Comparison of ENCODE assay signal across 16 cellular contexts in the genomic region with DNA sequence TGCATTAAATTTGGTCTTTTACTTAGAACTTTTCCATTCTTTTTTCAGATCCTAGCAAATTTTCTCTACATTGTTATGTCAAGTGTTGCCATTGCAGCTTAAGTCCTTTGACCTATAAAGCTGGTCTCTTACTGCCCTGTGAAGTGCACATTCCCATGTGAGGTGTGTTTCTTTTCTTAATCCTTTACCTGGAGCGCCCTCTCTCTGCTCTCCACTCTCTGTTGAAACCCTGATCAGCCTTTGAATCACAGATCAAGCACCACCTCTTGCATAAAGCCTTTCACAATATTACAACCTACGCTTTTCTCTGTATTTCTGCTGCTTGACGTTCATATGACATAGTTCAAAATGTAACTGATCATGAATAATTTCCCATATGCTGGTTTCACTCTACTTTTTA.
DNase-seq lines count a peak whose midpoint lies in the region; ATAC-seq, FAIRE-seq and TF ChIP-seq lines count a peak whose summit lies in the region.
"Had no signal": no experiment of that assay in that cellular context is flagged by ENCODE, and none has a peak within 500 bp of the region (broad histone marks: within the 10 kb centered on the region; RNA-seq: fewer than 3 reads in every experiment).

No MANE protein-coding gene starts in this region.

- H3K27ac ChIP-seq in lung (ENCODE audit: low read depth in 1 of 2, low read length in 1 of 2): no peak overlapping the region
- H3K27ac ChIP-seq: foreskin keratinocyte, neutrophil, thyroid gland had no signal

- H3K9me3 ChIP-seq in lung (ENCODE audit: control insufficient read depth in 2 of 2, insufficient read depth in 1 of 2, low read length in 1 of 2): no peaks in the 10 kb centered on the region
- H3K9me3 ChIP-seq: neutrophil, thyroid gland had no signal

- H3K4me1 ChIP-seq in lung (ENCODE audit: control insufficient read depth in 2 of 2, insufficient read depth in 2 of 2, low read length in 2 of 2): no peaks in the 10 kb centered on the region
- H3K4me1 ChIP-seq: foreskin keratinocyte, thyroid gland had no signal

- H3K27me3 ChIP-seq in bronchial epithelial cell (ENCODE audit: control insufficient read depth, insufficient read depth, low read length) (no peaks in the 10 kb centered on the region), lung (ENCODE audit: control insufficient read depth, insufficient read depth) (no peaks in the 10 kb centered on the region)
- H3K27me3 ChIP-seq: foreskin keratinocyte, neutrophil, thyroid gland had no signal

- H3K4me3 ChIP-seq in bronchial epithelial cell (ENCODE audit: low read depth, low read length) (no peak overlapping the region), lung (no peak overlapping the region)
- H3K4me3 ChIP-seq: thyroid gland had no signal

- no peak for FAIRE-seq in bronchial epithelial cell (lab: Jason Lieb, UNC)
- FAIRE-seq in GM12891 (lab: Jason Lieb, UNC): no peak
- FAIRE-seq: H54 had no signal

- no peak for TF ChIP-seq POLR2A in GM12891 (IDR thresholded peaks at IDR 0.05; ENCODE audit: low read depth, low read length)

- H3K36me3 ChIP-seq in bronchial epithelial cell (ENCODE audit: control insufficient read depth, insufficient read depth, low read length): no peaks in the 10 kb centered on the region
- H3K36me3 ChIP-seq in lung (ENCODE audit: control insufficient read depth in 2 of 2, insufficient read depth in 2 of 2, low read length in 2 of 2): no peaks in the 10 kb centered on the region
- H3K36me3 ChIP-seq: neutrophil, thyroid gland had no signal

- TF ChIP-seq CTCF in LNCAP (IDR thresholded peaks at IDR 0.05): peak; percentile 43
- TF ChIP-seq CTCF in bronchial epithelial cell (IDR thresholded peaks at IDR 0.05; ENCODE audit: insufficient read depth, low read length, severe bottlenecking): peak; percentile 25
- peak; percentile 10 for TF ChIP-seq CTCF in lung (IDR thresholded peaks at IDR 0.05; ENCODE audit: control extremely low read depth, extremely low read depth)

- WGBS in lung, 2 donors: 59 to 73% methylated on average over 3 of the region's 3 CpGs

- peak; percentile 4 for DNase-seq in DMS53 treated with DMSO at 0.1 percent for 48 hours (lab: John Stamatoyannopoulos, UW; ENCODE audit: unreplicated experiment)
- peak; percentile 39 for DNase-seq in bronchial epithelial cell (ENCODE audit: low read depth)
- peak; percentile 39 for DNase-seq in lung (ENCODE audit: low spot score)
- no peak for DNase-seq in GM12891 (ENCODE audit: insufficient read length, low spot score)
- no peak for DNase-seq in DMS114 treated with DMSO at 0.1 percent for 48 hours (lab: John Stamatoyannopoulos, UW; ENCODE audit: unreplicated experiment)
- no peak for DNase-seq in activated T-cell treated with anti-CD3 and anti-CD28 coated beads for 4 hours
- DNase-seq: activated CD4-positive, alpha-beta memory T cell treated with anti-CD3 and anti-CD28 coated beads, Interleukin-2, amount 10 ng/mL, durations not matched to agents 7 days and 5 days; cerebellar nuclear complex; foreskin keratinocyte; NCI-H1105 treated with DMSO at 0.1 percent for 48 hours; stimulated activated CD4-positive, alpha-beta T cell treated with anti-CD3 and anti-CD28 coated beads, Interleukin-4, amount 100 ng/mL, for 1 hour; thyroid gland had no signal

- ATAC-seq in lung (ENCODE audit: insufficient read depth, low FRiP score) (peak; percentile 69), GM21723 (IDR thresholded peaks at IDR 0.05; ENCODE audit: unreplicated experiment) (no peak)
- ATAC-seq: foreskin keratinocyte had no signal

TF ChIP-seq in GM12891, 5 proteins besides CTCF, POLR2A, EP300 and RAD21:
- no peak for TF ChIP-seq PAX5 (IDR thresholded peaks at IDR 0.05; ENCODE audit: insufficient read depth, low read length, severe bottlenecking)
- TF ChIP-seq TAF1 (IDR thresholded peaks at IDR 0.05; ENCODE audit: low read depth, low read length): no peak
- no peak for TF ChIP-seq SPI1 (IDR thresholded peaks at IDR 0.05; ENCODE audit: low read depth, low read length)
- no peak for TF ChIP-seq POLR2AphosphoS5 (IDR thresholded peaks at IDR 0.05; ENCODE audit: low read depth, low read length)
- TF ChIP-seq POU2F2 (IDR thresholded peaks at IDR 0.05; ENCODE audit: low read depth, low read length): no peak
TF ChIP-seq in GM12891: peak in this region for 0.

Comparison
In these comparisons a context has a peak if more than half of its experiments do, and no peak if none do; other contexts are left out.
1. DNase-seq: peak in DMS53 treated with DMSO at 0.1 percent for 48 hours (single experiment), bronchial epithelial cell (single experiment) and lung (single experiment); none in GM12891 (single experiment), DMS114 treated with DMSO at 0.1 percent for 48 hours (single experiment) and activated T-cell treated with anti-CD3 and anti-CD28 coated beads for 4 hours (single experiment).
2. Peak in every context shown above with its lines, with median percentiles within 50 percentile points of each other: CTCF ChIP-seq.